In the genomic region with DNA sequence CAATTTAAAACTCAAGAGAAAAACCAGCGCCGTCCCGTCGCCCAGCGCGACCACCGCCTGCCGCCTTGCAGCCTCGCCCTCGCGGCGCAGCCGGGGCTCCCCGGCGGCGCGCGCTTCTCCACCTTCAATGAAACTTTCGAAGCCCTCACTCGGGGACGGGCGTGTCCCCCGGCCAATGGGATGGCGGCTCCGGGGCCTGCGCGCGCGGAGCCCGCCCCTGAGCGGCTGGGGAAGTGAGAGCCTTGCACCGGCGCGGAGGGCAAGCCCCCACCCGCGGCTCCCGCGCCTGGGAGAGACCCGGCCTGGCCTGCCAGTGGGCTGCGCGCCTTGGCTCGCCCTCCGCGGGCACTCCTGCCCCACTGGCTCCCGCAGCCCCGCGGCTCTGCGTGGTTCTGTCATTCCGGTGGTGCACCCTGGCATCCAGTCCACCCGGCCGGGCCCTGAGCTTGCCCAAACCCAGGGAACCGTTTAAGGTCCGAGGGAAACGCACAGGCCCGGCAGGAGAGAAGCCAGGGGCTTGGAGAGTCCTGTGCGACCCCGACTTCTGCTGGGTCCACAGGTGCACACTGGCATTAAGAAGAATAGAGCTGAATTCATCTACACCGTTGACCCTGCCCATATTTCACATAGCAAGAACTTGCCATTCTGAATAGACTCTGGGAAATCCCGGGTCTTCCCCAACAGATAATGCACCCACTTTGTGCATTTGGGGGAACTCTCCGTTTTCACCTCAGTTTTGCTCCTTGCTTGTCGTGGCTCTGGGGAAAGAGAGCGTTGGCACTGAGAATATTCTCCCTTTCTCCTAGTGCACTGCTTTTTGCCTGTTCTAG, we compare ENCODE assay signal across 8 cellular contexts. TPM values are rescaled to one million over a fixed set of nuclear protein-coding genes. Genes with fewer than 3 reads are reported as not detected.
DNase-seq lines count a peak whose midpoint lies in the region; ATAC-seq and TF ChIP-seq lines count a peak whose summit lies in the region.

TSS of gene PIEZO2 (minus strand) at position 129 of the 830 bp plus-strand sequence. CDS start 981 bp downstream, outside the sequence.

- peaks cover 25% of the 10 kb centered on the region for H3K27me3 Mint-ChIP-seq in GM23338 (ENCODE audit: insufficient read depth, low read depth, poor library complexity)

- no peaks in the 10 kb centered on the region for H3F3A ChIP-seq in GM23338 (replicated peaks; ENCODE audit: low read depth)

- H3K4me3 ChIP-seq in GM12875 (ENCODE audit: low read depth, low read length) (peak within 1 kb of the TSS; percentile 63), GM23338 (peak within 1 kb of the TSS; percentile 65), fibroblast of the aortic adventitia (ENCODE audit: low read depth, low read length) (peak within 1 kb of the TSS; percentile 9), neuron (ENCODE audit: low read length) (peak within 1 kb of the TSS; percentile 28)

- H3K4me2 ChIP-seq in GM23338 = peak within 1 kb of the TSS; percentile 86

- ATAC-seq in GM23338 = peak; percentile 74

- H3K9me2 ChIP-seq in GM23338 (ENCODE audit: insufficient read depth) = no peaks in the 10 kb centered on the region

- peak within 1 kb of the TSS; percentile 81 for H3K27ac Mint-ChIP-seq in GM23338

- peaks cover 62% of the 10 kb centered on the region for H3K27me3 ChIP-seq in GM23338 (ENCODE audit: insufficient read depth)
- peaks cover 43% of the 10 kb centered on the region for H3K27me3 ChIP-seq in neuron (ENCODE audit: insufficient read depth, low read length)

- no peak within 1 kb of the TSS for H3K27ac ChIP-seq in GM23338 (ENCODE audit: low read depth)

- H3K9me3 Mint-ChIP-seq in GM23338 = peaks cover 4% of the 10 kb centered on the region; the same call in 2 of the 3 replicates

- H2AFZ ChIP-seq in GM23338 (peak within 1 kb of the TSS; percentile 75; the same call in 1 of the 2 replicates), neuron (ENCODE audit: low read depth, low read length) (peak within 1 kb of the TSS; percentile 73)

- DNase-seq in GM23338 (ENCODE audit: low spot score) = peak; percentile 85
- peak; percentile 54 for DNase-seq in NOMO-1 treated with dmso at 0.1 percent for 144 hours (lab: John Stamatoyannopoulos, UW; ENCODE audit: unreplicated experiment)
- DNase-seq in fibroblast of the aortic adventitia (ENCODE audit: low read depth) = peak; percentile 11
- no peak for DNase-seq in HK-2 (ENCODE audit: unreplicated experiment)
- no peak for DNase-seq in NCI-H1048 (lab: John Stamatoyannopoulos, UW)
- DNase-seq in UCSD-AML1 (lab: John Stamatoyannopoulos, UW; ENCODE audit: unreplicated experiment) = no peak

- peaks cover 3% of the 10 kb centered on the region for H3K9me3 ChIP-seq in neuron (ENCODE audit: low read length)

- H3K36me3 ChIP-seq in GM23338 (ENCODE audit: insufficient read depth) (no peaks in the 10 kb centered on the region), neuron (ENCODE audit: insufficient read depth, low read length) (no peaks in the 10 kb centered on the region)

- peaks cover 37% of the 10 kb centered on the region for H3K4me1 ChIP-seq in GM23338 (ENCODE audit: insufficient read depth)
- no peaks in the 10 kb centered on the region for H3K4me1 ChIP-seq in neuron (ENCODE audit: insufficient read depth, low read length)

- H3K79me2 ChIP-seq in GM23338 (replicated peaks; ENCODE audit: insufficient read depth) = no peaks in the 10 kb centered on the region

- no peaks in the 10 kb centered on the region; the same call in 1 of the 3 replicates for H3K36me3 Mint-ChIP-seq in GM23338 (ENCODE audit: low read depth)

- TF ChIP-seq CTCF in GM12875 (IDR thresholded peaks at IDR 0.05; ENCODE audit: borderline replicate concordance, insufficient read depth, low read depth, low read length) (no peak), GM23338 (conservative IDR thresholded peaks at IDR 0.05; ENCODE audit: low read depth in 2 of 2) (no peak), fibroblast of the aortic adventitia (IDR thresholded peaks at IDR 0.05; ENCODE audit: insufficient read depth, low read length) (no peak)

- peaks cover 45% of the 10 kb centered on the region for H3K4me1 Mint-ChIP-seq in GM23338

- no peaks in the 10 kb centered on the region for H4K20me1 ChIP-seq in GM23338 (replicated peaks; ENCODE audit: insufficient read depth)

- H3K4me3 Mint-ChIP-seq in GM23338 = peak within 1 kb of the TSS; percentile 77

TF ChIP-seq in GM23338, 12 proteins besides CTCF, POLR2A, EP300 and RAD21 (continues in another document):
- TF ChIP-seq POLR2AphosphoS5 (IDR thresholded peaks at IDR 0.05; ENCODE audit: low read depth) = peak; percentile 41
- no peak for TF ChIP-seq NANOG (IDR thresholded peaks at IDR 0.05; ENCODE audit: borderline replicate concordance)
- no peak for TF ChIP-seq EZH2phosphoT487 (IDR thresholded peaks at IDR 0.05; ENCODE audit: unreplicated experiment)
- TF ChIP-seq EZH2 (IDR thresholded peaks at IDR 0.05; ENCODE audit: low read depth, unreplicated experiment) = peak; percentile 21
- TF ChIP-seq, protein P1, sequence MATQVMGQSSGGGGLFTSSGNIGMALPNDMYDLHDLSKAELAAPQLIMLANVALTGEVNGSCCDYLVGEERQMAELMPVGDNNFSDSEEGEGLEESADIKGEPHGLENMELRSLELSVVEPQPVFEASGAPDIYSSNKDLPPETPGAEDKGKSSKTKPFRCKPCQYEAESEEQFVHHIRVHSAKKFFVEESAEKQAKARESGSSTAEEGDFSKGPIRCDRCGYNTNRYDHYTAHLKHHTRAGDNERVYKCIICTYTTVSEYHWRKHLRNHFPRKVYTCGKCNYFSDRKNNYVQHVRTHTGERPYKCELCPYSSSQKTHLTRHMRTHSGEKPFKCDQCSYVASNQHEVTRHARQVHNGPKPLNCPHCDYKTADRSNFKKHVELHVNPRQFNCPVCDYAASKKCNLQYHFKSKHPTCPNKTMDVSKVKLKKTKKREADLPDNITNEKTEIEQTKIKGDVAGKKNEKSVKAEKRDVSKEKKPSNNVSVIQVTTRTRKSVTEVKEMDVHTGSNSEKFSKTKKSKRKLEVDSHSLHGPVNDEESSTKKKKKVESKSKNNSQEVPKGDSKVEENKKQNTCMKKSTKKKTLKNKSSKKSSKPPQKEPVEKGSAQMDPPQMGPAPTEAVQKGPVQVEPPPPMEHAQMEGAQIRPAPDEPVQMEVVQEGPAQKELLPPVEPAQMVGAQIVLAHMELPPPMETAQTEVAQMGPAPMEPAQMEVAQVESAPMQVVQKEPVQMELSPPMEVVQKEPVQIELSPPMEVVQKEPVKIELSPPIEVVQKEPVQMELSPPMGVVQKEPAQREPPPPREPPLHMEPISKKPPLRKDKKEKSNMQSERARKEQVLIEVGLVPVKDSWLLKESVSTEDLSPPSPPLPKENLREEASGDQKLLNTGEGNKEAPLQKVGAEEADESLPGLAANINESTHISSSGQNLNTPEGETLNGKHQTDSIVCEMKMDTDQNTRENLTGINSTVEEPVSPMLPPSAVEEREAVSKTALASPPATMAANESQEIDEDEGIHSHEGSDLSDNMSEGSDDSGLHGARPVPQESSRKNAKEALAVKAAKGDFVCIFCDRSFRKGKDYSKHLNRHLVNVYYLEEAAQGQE (IDR thresholded peaks at IDR 0.05; ENCODE audit: unreplicated experiment) = no peak

RNA-seq across cellular contexts. Expression of gene PIEZO2, which starts in this region (rescaled TPM):
- total RNA-seq in GM23338 (2014; rRNA removed; shearing (Covaris generic)) = 8.2 and 15.0 TPM in 2 replicates
- 3.9 and 4.8 TPM in 2 replicates for polyA plus RNA-seq in GM23338 (2016; fragmentation: Nextera tagmentation; extraction: Ambion mirVana)
- total RNA-seq in fibroblast of the aortic adventitia (ENCODE audit: low replicate concordance) = 1.6 and 40.2 TPM in 2 replicates

Comparison
In these comparisons a context has a peak if more than half of its experiments do, and no peak if none do; other contexts are left out.
1. H3K4me3 ChIP-seq: peak in every context shown above with its lines; median percentile 65 in GM23338; 63 in GM12875; 28 in neuron; 9 in fibroblast of the aortic adventitia.
2. DNase-seq: peak in GM23338 (single experiment), NOMO-1 treated with dmso at 0.1 percent for 144 hours (single experiment) and fibroblast of the aortic adventitia (single experiment); none in HK-2 (single experiment), NCI-H1048 (single experiment) and UCSD-AML1 (single experiment).